Comparison of ENCODE assay signal across 33 cellular contexts in the genomic region with DNA sequence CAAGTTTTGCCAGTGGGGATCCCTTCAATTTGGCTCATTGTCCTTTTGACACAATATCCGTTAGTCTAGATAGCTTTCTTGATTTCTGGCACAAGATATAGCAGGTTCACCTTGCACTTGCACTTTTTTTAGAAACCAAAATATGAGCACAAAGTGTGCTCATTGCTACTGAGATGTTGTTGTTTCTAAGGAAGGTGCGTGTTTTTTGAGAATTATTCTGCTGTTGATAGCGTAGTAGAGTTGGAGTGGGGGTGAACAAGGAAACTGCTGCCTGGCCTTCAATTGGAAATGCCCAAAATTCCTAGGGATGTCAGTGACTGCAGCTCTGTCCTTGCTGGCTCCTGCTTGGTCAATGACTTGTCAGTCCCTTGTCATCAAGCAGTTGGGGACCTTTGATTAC.
"Had no signal": no experiment of that assay in that cellular context is flagged by ENCODE, and none has a peak within 500 bp of the region (broad histone marks: within the 10 kb centered on the region; RNA-seq: fewer than 3 reads in every experiment).

No MANE protein-coding gene starts in this region.

- ATAC-seq: activated CD4-positive, CD25-positive, alpha-beta regulatory T cell treated with anti-CD3 and anti-CD28 coated beads, Interleukin-2, amount 50 U/mL, for 24 hours; activated CD8-positive, alpha-beta T cell treated with anti-CD3 and anti-CD28 coated beads for 36 hours; activated T-cell treated with anti-CD3 and anti-CD28 coated beads, Interleukin-2, amount 50 U/mL, for 4 hours; activated T-helper 17 cell treated with anti-CD3 and anti-CD28 coated beads, Interleukin-2, amount 50 U/mL, for 72 hours; esophagus mucosa; T-cell had no signal

- H3K4me3 Mint-ChIP-seq: activated B cell treated with CpG ODN at 0.5 μM for 24 hours; activated CD8-positive, alpha-beta T cell treated with anti-CD3 and anti-CD28 coated beads for 36 hours; activated naive CD8-positive, alpha-beta T cell; activated T-cell treated with anti-CD3 and anti-CD28 coated beads, Interleukin-2, amount 50 U/mL, for 4 hours; activated T-helper 17 cell treated with anti-CD3 and anti-CD28 coated beads, Interleukin-2, amount 50 U/mL, for 72 hours; central memory CD8-positive, alpha-beta T cell; dendritic cell treated with granulocyte-macrophage colony-stimulating factor and Interleukin-4, amounts not matched to agents 40 ng/mL and 50 ng/mL, for 4 days; endodermal cell; T-cell; T-helper 1 cell treated with Interleukin-12 subunit alpha and Interleukin-12 subunit beta and Interleukin-4 antibody, amounts not matched to agents 30 μg/mL and 1 μg/mL, for 36 hours; T-helper 2 cell treated with Interferon-gamma antibody and Interleukin-4, amounts not matched to agents 5 μg/mL and 100 μg/mL, for 36 hours had no signal

- H3K9me3 Mint-ChIP-seq: central memory CD8-positive, alpha-beta T cell; endodermal cell had no signal

- FAIRE-seq: astrocyte, frontal cortex had no signal

- H3K4me3 ChIP-seq: coronary artery, dorsolateral prefrontal cortex had no signal

- H3K27ac Mint-ChIP-seq: activated B cell treated with CpG ODN at 0.5 μM for 24 hours; activated CD8-positive, alpha-beta T cell treated with anti-CD3 and anti-CD28 coated beads for 36 hours; activated naive CD8-positive, alpha-beta T cell; activated T-helper 17 cell treated with anti-CD3 and anti-CD28 coated beads, Interleukin-2, amount 50 U/mL, for 72 hours; dendritic cell treated with granulocyte-macrophage colony-stimulating factor and Interleukin-4, amounts not matched to agents 40 ng/mL and 50 ng/mL, for 4 days; endodermal cell; T-cell; T-helper 1 cell treated with Interleukin-12 subunit alpha and Interleukin-12 subunit beta and Interleukin-4 antibody, amounts not matched to agents 30 μg/mL and 1 μg/mL, for 36 hours; T-helper 2 cell treated with Interferon-gamma antibody and Interleukin-4, amounts not matched to agents 5 μg/mL and 100 μg/mL, for 36 hours had no signal

- H3K27ac ChIP-seq: brain microvascular endothelial cell, coronary artery, dorsolateral prefrontal cortex, WERI-Rb-1 had no signal

- H3K36me3 ChIP-seq: brain microvascular endothelial cell, WERI-Rb-1 had no signal

- H3K27me3 Mint-ChIP-seq: activated B cell treated with CpG ODN at 0.5 μM for 24 hours; activated CD8-positive, alpha-beta T cell treated with anti-CD3 and anti-CD28 coated beads for 36 hours; activated naive CD8-positive, alpha-beta T cell; activated T-helper 17 cell treated with anti-CD3 and anti-CD28 coated beads, Interleukin-2, amount 50 U/mL, for 72 hours; central memory CD8-positive, alpha-beta T cell; dendritic cell treated with granulocyte-macrophage colony-stimulating factor and Interleukin-4, amounts not matched to agents 40 ng/mL and 50 ng/mL, for 4 days; T-cell had no signal

- H3K27me3 ChIP-seq: brain microvascular endothelial cell, dorsolateral prefrontal cortex had no signal

- DNase-seq: activated B cell treated with CpG ODN at 0.5 μM for 24 hours; activated CD4-positive, alpha-beta T cell treated with anti-CD3 and anti-CD28 coated beads for 48 hours; activated CD4-positive, alpha-beta T cell treated with anti-CD3 and anti-CD28 coated beads, Interleukin-2, amount 50 U/mL, for 1 hour; activated CD4-positive, alpha-beta T cell treated with anti-CD3 and anti-CD28 coated beads, Interleukin-2, amount 50 U/mL, for 48 hours; activated CD8-positive, alpha-beta memory T cell treated with anti-CD3 and anti-CD28 coated beads for 24 hours; activated CD8-positive, alpha-beta T cell treated with anti-CD3 and anti-CD28 coated beads for 36 hours; activated effector memory CD4-positive, alpha-beta T cell treated with Interleukin-2 at 50 U/mL for 16 hours; activated gamma-delta T cell treated with Interleukin-2 at 50 U/mL for 16 hours; activated naive CD4-positive, alpha-beta T cell treated with anti-CD3 and anti-CD28 coated beads, Interleukin-2, amount 50 U/mL, for 16 hours; activated naive CD4-positive, alpha-beta T cell treated with Interleukin-2 at 50 U/mL for 16 hours; activated T-cell treated with anti-CD3 and anti-CD28 coated beads, Interleukin-2, amount 50 U/mL, for 4 hours; amniotic stem cell; anterior cingulate cortex; brain microvascular endothelial cell; dorsolateral prefrontal cortex; effector memory CD4-positive, alpha-beta T cell; endodermal cell; foreskin fibroblast; glutamatergic neuron; T-cell; T1000; WERI-Rb-1 had no signal
